Comparison of ENCODE assay signal across 1 cellular context in genomic region chr3:37852097-37852496, GRCh38.
TF ChIP-seq lines count a peak whose summit lies in the region.

No MANE protein-coding gene starts in this region.

TF ChIP-seq in K562, 482 proteins besides CTCF, POLR2A, EP300 and RAD21 (continues in another document):
- TF ChIP-seq KLF13 (tag; IDR thresholded peaks at IDR 0.05; ENCODE audit: borderline replicate concordance, low read depth) (no peak), ZBTB12 (CRISPR knock-in tag; IDR thresholded peaks at IDR 0.05) (no peak), ZNF583 (CRISPR knock-in tag; IDR thresholded peaks at IDR 0.05) (no peak), ZNF444 (CRISPR knock-in tag; IDR thresholded peaks at IDR 0.05) (no peak), ZNF280A (IDR thresholded peaks at IDR 0.05; ENCODE audit: low read depth, partially characterized antibody) (no peak), VEZF1 (CRISPR knock-in tag; IDR thresholded peaks at IDR 0.05) (no peak), KHSRP (IDR thresholded peaks at IDR 0.05) (no peak), PRDM10 (IDR thresholded peaks at IDR 0.05; ENCODE audit: partially characterized antibody) (peak; percentile 63), RHOXF2B (CRISPR knock-in tag; conservative IDR thresholded peaks at IDR 0.05) (no peak), HNRNPUL1 (IDR thresholded peaks at IDR 0.05; ENCODE audit: low read length) (no peak), CXXC5 (CRISPR knock-in tag; IDR thresholded peaks at IDR 0.05) (no peak), ZNF780A (CRISPR knock-in tag; IDR thresholded peaks at IDR 0.05) (no peak), ZNF263 (CRISPR knock-in tag; IDR thresholded peaks at IDR 0.05; ENCODE audit: borderline replicate concordance) (no peak), KAT8 (IDR thresholded peaks at IDR 0.05; ENCODE audit: low read depth) (no peak), THRB (CRISPR knock-in tag; conservative IDR thresholded peaks at IDR 0.05) (no peak), TCF7 (IDR thresholded peaks at IDR 0.05; ENCODE audit: borderline replicate concordance) (no peak), PKNOX1 (IDR thresholded peaks at IDR 0.05) (peak; percentile 56; the same call in 1 of the 2 replicates), JUN (IDR thresholded peaks at IDR 0.05; ENCODE audit: borderline replicate concordance, low read depth, low read length) (0 out of 2 replicates have a peak, but pooled peaks have one; percentile 28), JUN (CRISPR knock-in tag; IDR thresholded peaks at IDR 0.05; ENCODE audit: borderline replicate concordance) (no peak), RNF2 (IDR thresholded peaks at IDR 0.05) (no peak), GABPA (tag; conservative IDR thresholded peaks at IDR 0.05; ENCODE audit: low read depth) (no peak), CREB3L1 (IDR thresholded peaks at IDR 0.05; ENCODE audit: borderline replicate concordance, low read depth) (no peak), ZNF77 (CRISPR knock-in tag; IDR thresholded peaks at IDR 0.05) (no peak), MBD2 (IDR thresholded peaks at IDR 0.05; ENCODE audit: borderline replicate concordance, low read depth) (no peak), RCOR1 (IDR thresholded peaks at IDR 0.05; ENCODE audit: borderline replicate concordance in 1 of 2, low read depth in 2 of 2, low read length in 2 of 2) (peak in 1 of 2 experiments; percentile 18; a peak in 1 of 4 replicates), GATAD2B (IDR thresholded peaks at IDR 0.05; ENCODE audit: borderline replicate concordance) (no peak), FOSL1 (tag; conservative IDR thresholded peaks at IDR 0.05) (peak; percentile 48), JUND (IDR thresholded peaks at IDR 0.05; ENCODE audit: borderline replicate concordance, low read depth, low read length) (peak; percentile 52; the same call in 1 of the 2 replicates), JUND (tag; IDR thresholded peaks at IDR 0.05; ENCODE audit: borderline replicate concordance, low read depth, low read length) (peak; percentile 81; the same call in 1 of the 3 replicates), ZHX1 (conservative IDR thresholded peaks at IDR 0.05; ENCODE audit: low read length) (no peak), ZNF436 (CRISPR knock-in tag; IDR thresholded peaks at IDR 0.05) (no peak), TAL1 (IDR thresholded peaks at IDR 0.05) (no peak), ZBTB34 (CRISPR knock-in tag; IDR thresholded peaks at IDR 0.05) (no peak), SNIP1 (IDR thresholded peaks at IDR 0.05; ENCODE audit: low read depth) (no peak), ATF3 (IDR thresholded peaks at IDR 0.05) (peak; percentile 74), ATF3 (CRISPR knock-in tag; conservative IDR thresholded peaks at IDR 0.05) (no peak), CEBPB (tag; IDR thresholded peaks at IDR 0.05) (0 out of 2 replicates have a peak, but pooled peaks have one; percentile 11), SREBF1 (IDR thresholded peaks at IDR 0.05; ENCODE audit: borderline replicate concordance, low read depth, low read length) (no peak), PHF20 (IDR thresholded peaks at IDR 0.05; ENCODE audit: partially characterized antibody) (no peak), FOXK1 (CRISPR knock-in tag; IDR thresholded peaks at IDR 0.05; ENCODE audit: borderline replicate concordance) (no peak), PTRF (tag; IDR thresholded peaks at IDR 0.05) (no peak), ARID1B (IDR thresholded peaks at IDR 0.05) (0 out of 2 replicates have a peak, but pooled peaks have one; percentile 11), DPF2 (IDR thresholded peaks at IDR 0.05) (peak; percentile 30; the same call in 1 of the 2 replicates), NR3C1 (CRISPR knock-in tag; IDR thresholded peaks at IDR 0.05) (no peak), ELF4 (CRISPR knock-in tag; IDR thresholded peaks at IDR 0.05) (no peak), MAFG (tag; conservative IDR thresholded peaks at IDR 0.05) (peak; percentile 46; the same call in 1 of the 2 replicates), SMAD4 (CRISPR knock-in tag; conservative IDR thresholded peaks at IDR 0.05) (peak; percentile 77), SNRNP70 (optimal IDR thresholded peaks at IDR 0.05; ENCODE audit: low read depth, low read length) (no peak), PCBP1 (IDR thresholded peaks at IDR 0.05; ENCODE audit: low read depth, low read length, poor library complexity, severe bottlenecking) (no peak), ARID2 (IDR thresholded peaks at IDR 0.05) (no peak), ERF (CRISPR knock-in tag; IDR thresholded peaks at IDR 0.05) (no peak)
